In the genomic region with DNA sequence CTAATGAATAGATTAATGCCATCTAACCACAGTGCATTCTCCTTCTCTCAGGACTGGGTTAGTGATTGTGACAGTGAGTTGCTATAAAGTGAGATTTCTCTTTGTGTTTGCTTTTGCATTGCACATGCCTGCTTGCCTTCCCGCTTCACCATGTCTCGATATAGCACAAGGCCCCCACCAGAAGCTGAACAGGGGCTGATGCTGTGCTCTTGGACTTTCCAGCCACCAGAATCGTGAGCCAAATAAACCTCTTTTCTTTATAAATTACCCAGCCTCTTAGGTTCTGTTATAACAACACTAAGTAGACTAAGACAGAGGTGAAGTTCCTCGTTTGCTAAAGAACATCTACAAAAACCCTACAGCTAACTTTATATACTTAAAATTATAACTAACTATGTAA, we compare ENCODE assay signal across 24 cellular contexts.
"Had no signal": no experiment of that assay in that cellular context is flagged by ENCODE, and none has a peak within 500 bp of the region (broad histone marks: within the 10 kb centered on the region; RNA-seq: fewer than 3 reads in every experiment).

No MANE protein-coding gene starts in this region.

- H3K27ac ChIP-seq: colonic mucosa, epithelial cell of prostate, esophagus squamous epithelium, gastrocnemius medialis, heart right ventricle, left lung, lower lobe of right lung had no signal

- H3K4me1 ChIP-seq: colonic mucosa, esophagus squamous epithelium, gastrocnemius medialis, left lung, lower lobe of right lung had no signal

- H3K27me3 ChIP-seq: colonic mucosa, gastrocnemius medialis had no signal

- DNase-seq: colonic mucosa; cortex of kidney; effector CD8-positive, alpha-beta T cell; effector memory CD8-positive, alpha-beta T cell; endodermal cell; erythroblast; esophagus squamous epithelium; foreskin fibroblast; foreskin melanocyte; gastrocnemius medialis; glutamatergic neuron; heart right ventricle; hippocampal formation; left cardiac atrium; left lung; left ventricle myocardium superior; lower lobe of right lung; mesenchymal stem cell; mucosa of descending colon had no signal

- H3K36me3 ChIP-seq: colonic mucosa, esophagus squamous epithelium, gastrocnemius medialis, heart right ventricle, left lung, lower lobe of right lung had no signal

- H3K4me3 ChIP-seq: colonic mucosa, esophagus squamous epithelium, gastrocnemius medialis, heart right ventricle, left lung, lower lobe of right lung, mucosa of descending colon had no signal

- FAIRE-seq: endometrium, islet of Langerhans, keratinocyte had no signal

- H3K9me3 ChIP-seq: colonic mucosa, esophagus squamous epithelium, gastrocnemius medialis, lower lobe of right lung, mucosa of descending colon had no signal

- ATAC-seq: effector memory CD8-positive, alpha-beta T cell; esophagus mucosa; gastrocnemius medialis; heart right ventricle; left cardiac atrium; left lung; left ventricle myocardium superior; lower lobe of right lung; mucosa of descending colon had no signal
